Comparison of ENCODE assay signal across 9 cellular contexts in the genomic region with DNA sequence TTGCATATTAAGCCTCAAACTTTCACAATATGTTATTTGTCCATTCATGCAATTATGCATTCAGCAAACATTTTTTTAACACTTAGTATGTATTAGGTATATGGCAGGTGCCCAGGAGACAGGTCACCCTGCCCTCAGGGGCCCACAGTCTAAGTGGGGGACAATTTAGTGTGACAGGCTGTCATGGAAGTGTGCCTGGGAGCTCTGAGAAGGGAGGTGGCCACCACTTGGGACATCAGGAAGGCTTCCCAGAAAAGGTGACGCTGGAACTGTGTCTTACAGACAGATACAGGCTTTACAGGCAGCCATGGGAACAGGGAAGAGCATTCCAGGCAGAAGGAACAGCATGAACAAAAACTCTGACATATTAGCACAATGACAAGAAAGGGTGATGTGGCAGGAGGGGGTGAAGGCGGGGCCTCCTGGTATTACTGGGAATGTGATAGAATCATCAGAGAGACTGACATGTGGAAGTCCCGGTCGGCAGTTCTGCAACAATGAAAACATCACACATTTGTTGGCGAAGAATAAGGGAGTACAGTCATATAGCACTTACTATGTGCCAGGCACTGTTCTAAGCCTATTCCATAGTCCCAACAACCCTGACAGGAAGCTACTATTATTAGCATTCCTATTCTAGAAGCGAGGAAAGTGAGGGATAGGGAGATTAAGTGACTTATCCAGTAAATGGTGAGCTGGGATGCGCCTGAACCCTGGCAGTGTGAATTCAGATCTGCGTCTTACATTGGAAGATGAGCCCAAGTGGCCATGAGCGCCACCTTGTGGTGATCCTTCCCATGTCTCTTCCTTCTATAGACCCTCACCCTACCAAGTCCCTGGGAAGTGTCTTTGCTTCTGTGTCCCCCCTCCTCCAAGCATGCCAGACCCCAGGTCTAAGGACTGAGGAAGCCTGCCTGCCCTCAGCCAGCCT. TPM values are rescaled to one million over a fixed set of nuclear protein-coding genes. Genes with fewer than 3 reads are reported as not detected.
DNase-seq lines count a peak whose midpoint lies in the region; ATAC-seq and TF ChIP-seq lines count a peak whose summit lies in the region.
"Had no signal": no experiment of that assay in that cellular context is flagged by ENCODE, and none has a peak within 500 bp of the region (broad histone marks: within the 10 kb centered on the region; RNA-seq: fewer than 3 reads in every experiment).

No MANE protein-coding gene starts in this region.

- H2BK20ac ChIP-seq in H9 (ENCODE audit: low read depth, low read length, poor library complexity, severe bottlenecking) = no peak overlapping the region

- H4K91ac ChIP-seq in H9 (ENCODE audit: insufficient read length, low read depth, low read length) = no peak overlapping the region

- H3K79me1 ChIP-seq in H9 (ENCODE audit: insufficient read depth, low read depth, low read length, poor library complexity, severe bottlenecking) = no peaks in the 10 kb centered on the region

- no peak overlapping the region for H2BK120ac ChIP-seq in H9 (ENCODE audit: low read depth, low read length, poor library complexity, severe bottlenecking)

- POLR2A ChIA-PET in naive thymus-derived CD8-positive, alpha-beta T cell (lab: Charles Lee) = interaction anchor here (0.6 to 47.5 kb wide), 8 partner anchors 4 to 218 kb away, joined by 3 to 1514 read pairs (median 4); partner anchors contain the start of genes FMNL1, HEXIM1, HEXIM2 and SPATA32

- no peaks in the 10 kb centered on the region for H3K9me2 ChIP-seq in OCI-LY1 (ENCODE audit: low read depth, low read length)

- no peak overlapping the region for H3K9ac ChIP-seq in H9 (ENCODE audit: extremely low read depth, insufficient read length, low read length)
- no peak overlapping the region for H3K9ac ChIP-seq in OCI-LY1 (ENCODE audit: low read length)

- H2BK15ac ChIP-seq in H9 (ENCODE audit: low read depth, low read length) = no peak overlapping the region

- no peak overlapping the region for H3K4me3 ChIP-seq in BE2C (ENCODE audit: low read depth, low read length)
- no peak overlapping the region for H3K4me3 ChIP-seq in OCI-LY1 (ENCODE audit: low read depth, low read length, poor library complexity, severe bottlenecking)
- H3K4me3 ChIP-seq in suprapubic skin = no peak overlapping the region

- no peaks in the 10 kb centered on the region; a peak in 2 of 5 replicates for H3K9me3 Mint-ChIP-seq in H9
- no peaks in the 10 kb centered on the region for H3K9me3 Mint-ChIP-seq in naive thymus-derived CD8-positive, alpha-beta T cell

- no peak overlapping the region for H3K4ac ChIP-seq in H9 (ENCODE audit: low read depth, low read length)

- H3K27ac ChIP-seq in H9 (ENCODE audit: insufficient read length, low read depth, low read length) = no peak overlapping the region
- no peak overlapping the region for H3K27ac ChIP-seq in OCI-LY1 (ENCODE audit: low read depth, low read length, poor library complexity, severe bottlenecking)
- H3K27ac ChIP-seq in suprapubic skin = no peak overlapping the region

- H3K9me3 ChIP-seq in BE2C = no peaks in the 10 kb centered on the region
- no peaks in the 10 kb centered on the region for H3K9me3 ChIP-seq in H9 (ENCODE audit: control insufficient read depth, low read depth, low read length)
- H3K9me3 ChIP-seq in OCI-LY1 (ENCODE audit: low read length) = no peaks in the 10 kb centered on the region
- no peaks in the 10 kb centered on the region for H3K9me3 ChIP-seq in suprapubic skin

- peak; percentile 25 for ATAC-seq in esophagus mucosa
- ATAC-seq in naive thymus-derived CD8-positive, alpha-beta T cell = peak; percentile 68
- ATAC-seq in HG03469 (IDR thresholded peaks at IDR 0.05; ENCODE audit: unreplicated experiment) = no peak

- H3K4me2 ChIP-seq in H9 (ENCODE audit: insufficient read depth, insufficient read length, low read length) = no peak overlapping the region
- no peak overlapping the region for H3K4me2 ChIP-seq in OCI-LY1 (ENCODE audit: low read length)

- H3K27me3 Mint-ChIP-seq in H9 (ENCODE audit: low read depth) = peaks cover 45% of the 10 kb centered on the region
- no peaks in the 10 kb centered on the region for H3K27me3 Mint-ChIP-seq in naive thymus-derived CD8-positive, alpha-beta T cell

- peaks cover 14% of the 10 kb centered on the region for H3K4me1 ChIP-seq in BE2C
- H3K4me1 ChIP-seq in H9 (ENCODE audit: insufficient read depth, low read length) = peaks cover 4% of the 10 kb centered on the region; the same call in 1 of the 2 replicates
- peaks cover 6% of the 10 kb centered on the region for H3K4me1 ChIP-seq in OCI-LY1 (ENCODE audit: insufficient read depth, low read length, severe bottlenecking)
- H3K4me1 ChIP-seq in suprapubic skin = peaks cover 14% of the 10 kb centered on the region

- no CpG with 5 or more reads among the region's 9 CpGs for WGBS in H9 (ENCODE audit: extremely low coverage, insufficient read length, low lambda C conversion rate)
- WGBS in suprapubic skin = 26% methylated on average over 9 of the region's 9 CpGs

- H3K27me3 ChIP-seq in BE2C (no peaks in the 10 kb centered on the region), H9 (ENCODE audit: insufficient read depth, low read length) (peaks cover 1% of the 10 kb centered on the region; the same call in 1 of the 2 replicates), OCI-LY1 (ENCODE audit: insufficient read depth, low read length) (no peaks in the 10 kb centered on the region), suprapubic skin (no peaks in the 10 kb centered on the region)

- no peak overlapping the region for H2BK12ac ChIP-seq in H9 (ENCODE audit: insufficient read length, low read depth, low read length)

- H3K27ac Mint-ChIP-seq in H9 = no peak overlapping the region; a peak in 1 of 7 replicates
- H3K27ac Mint-ChIP-seq in naive thymus-derived CD8-positive, alpha-beta T cell = peak overlapping the region; percentile 80 to 100 (median 90)

- TF ChIP-seq CTCF in BE2C (IDR thresholded peaks at IDR 0.05; ENCODE audit: low read depth, low read length) (peak; percentile 93), H9 (conservative IDR thresholded peaks at IDR 0.05) (peak; percentile 93), OCI-LY1 (IDR thresholded peaks at IDR 0.05; ENCODE audit: low read length) (peak; percentile 87), suprapubic skin (IDR thresholded peaks at IDR 0.05) (peak; percentile 63 to 83)

- TF ChIP-seq POLR2A in suprapubic skin (IDR thresholded peaks at IDR 0.05) = no peak

- H3T11ph ChIP-seq in H9 (ENCODE audit: low read length) = no peak overlapping the region

- H3K14ac ChIP-seq in H9 (ENCODE audit: insufficient read depth, low read length) = no peak overlapping the region

- no peak overlapping the region for H3K23ac ChIP-seq in H9 (ENCODE audit: insufficient read length, low read depth, low read length)

- no peak overlapping the region for H4K8ac ChIP-seq in H9 (replicated peaks; ENCODE audit: insufficient read length, low read depth, low read length)

- peak overlapping the region in 1 of 2 experiments; percentile 9; a peak in 2 of 5 replicates for H3K4me3 Mint-ChIP-seq in H9
- H3K4me3 Mint-ChIP-seq in naive thymus-derived CD8-positive, alpha-beta T cell = peak overlapping the region in 7 of 10 donors; percentile 15 to 61 (median 52)

- H2AK5ac ChIP-seq in H9 (ENCODE audit: insufficient read length, low read length) = no peak overlapping the region

- no peak overlapping the region for H3K56ac ChIP-seq in H9 (ENCODE audit: insufficient read length, low read depth, low read length)

- H3K18ac ChIP-seq in H9 (ENCODE audit: insufficient read length, low read depth, low read length) = no peak overlapping the region

- no peak overlapping the region for H4K5ac ChIP-seq in H9 (ENCODE audit: insufficient read length, low read depth, low read length)

- H3K79me2 ChIP-seq in H9 (ENCODE audit: insufficient read depth, low read length) = no peaks in the 10 kb centered on the region
- no peaks in the 10 kb centered on the region for H3K79me2 ChIP-seq in OCI-LY1 (ENCODE audit: insufficient read depth, low read length)

- DNase-seq in BE2C = peak; percentile 83
- peak; percentile 93 for DNase-seq in H9
- peak; percentile 79 for DNase-seq in activated T-cell treated with anti-CD3 and anti-CD28 coated beads for 1 hour (ENCODE audit: low read depth)
- DNase-seq in naive thymus-derived CD8-positive, alpha-beta T cell = peak; percentile 60 to 87 (median 76)
- peak; percentile 90 to 92 for DNase-seq in suprapubic skin (ENCODE audit: low spot score in 2 of 2)

- no peaks in the 10 kb centered on the region for H3K23me2 ChIP-seq in H9 (ENCODE audit: insufficient read length, low read depth, low read length, poor library complexity, severe bottlenecking)

- TF ChIP-seq EP300 in suprapubic skin (IDR thresholded peaks at IDR 0.05) = no peak

- H3K4me1 Mint-ChIP-seq in H9 = peaks cover 10 to 27% of the 10 kb centered on the region in 2 experiments
- peaks cover 46 to 81% (median 69%) of the 10 kb centered on the region in 4 donors for H3K4me1 Mint-ChIP-seq in naive thymus-derived CD8-positive, alpha-beta T cell

- H2AFZ ChIP-seq in H9 (ENCODE audit: low read length) (no peak overlapping the region), OCI-LY1 (ENCODE audit: low read length) (no peak overlapping the region)

- H3F3A ChIP-seq in OCI-LY1 (ENCODE audit: insufficient read depth, low read length) = no peaks in the 10 kb centered on the region

- H2BK5ac ChIP-seq in H9 (ENCODE audit: insufficient read length, low read length) = no peak overlapping the region

- H4K20me1 ChIP-seq in H9 (ENCODE audit: control insufficient read depth, insufficient read depth, insufficient read length) (no peaks in the 10 kb centered on the region), OCI-LY1 (ENCODE audit: insufficient read depth, low read length) (no peaks in the 10 kb centered on the region)

- peaks cover 0 to 4% (median 0%) of the 10 kb centered on the region in 3 experiments; a peak in 2 of 7 replicates for H3K36me3 Mint-ChIP-seq in H9 (ENCODE audit: insufficient read depth in 1 of 3, low read depth in 3 of 3)
- H3K36me3 Mint-ChIP-seq in naive thymus-derived CD8-positive, alpha-beta T cell = peaks cover 5 to 69% (median 21%) of the 10 kb centered on the region in 3 donors

- no peaks in the 10 kb centered on the region for H3K36me3 ChIP-seq in BE2C
- H3K36me3 ChIP-seq in OCI-LY1 (ENCODE audit: insufficient read depth, low read length) = peaks cover 4% of the 10 kb centered on the region; the same call in 1 of the 2 replicates
- H3K36me3 ChIP-seq in suprapubic skin = peaks cover 6% of the 10 kb centered on the region

RNA-seq across cellular contexts. Expression of gene FMNL1, which starts 13.7 kb away (rescaled TPM):
- 64.8 TPM for polyA plus RNA-seq in BE2C (2012; ENCODE audit: insufficient read depth, insufficient read length, low read depth)
- 6.3 and 6.9 TPM in 2 replicates for total RNA-seq in H9 (2021)
- 2.6 TPM for total RNA-seq in esophagus mucosa
- 100 to 1,000 TPM; 383 to 394 TPM for total RNA-seq in naive thymus-derived CD8-positive, alpha-beta T cell
- 10 to 100 TPM; 18.0 to 35.5 (median 21.5) TPM for polyA plus RNA-seq in naive thymus-derived CD8-positive, alpha-beta T cell
- total RNA-seq in suprapubic skin = 10 to 100 TPM in 1 of 4 donors, 1 to 10 TPM in 3; 5.9 to 14.6 (median 8.0) TPM

RNA-seq across cellular contexts. Expression of gene SPATA32, which starts 26.6 kb away (rescaled TPM):
- polyA plus RNA-seq in BE2C (2012; ENCODE audit: insufficient read depth, insufficient read length, low read depth) = not detected
- 0.42 and 0.81 TPM in 2 replicates for total RNA-seq in H9 (2021)
- 0.24 TPM for total RNA-seq in esophagus mucosa
- total RNA-seq in naive thymus-derived CD8-positive, alpha-beta T cell = under 1 TPM; 0.47 to 0.75 TPM
- polyA plus RNA-seq in naive thymus-derived CD8-positive, alpha-beta T cell = under 1 TPM; 0.30 to 0.81 (median 0.44) TPM
- total RNA-seq in suprapubic skin = not detected
- total RNA-seq: urinary bladder had no signal
- polyA plus RNA-seq: urinary bladder had no signal

Comparison
In these comparisons a context has a peak if more than half of its experiments do, and no peak if none do; other contexts are left out.
1. H3K27ac Mint-ChIP-seq: peak in naive thymus-derived CD8-positive, alpha-beta T cell (10 of 10); none in H9 (0 of 3).
2. RNA of gene FMNL1, which starts 13.7 kb away (total RNA-seq): 383 to 394 TPM in naive thymus-derived CD8-positive, alpha-beta T cell; 5.9 to 14.6 TPM in suprapubic skin, 6.3 to 6.9 TPM in H9 and 2.6 TPM in esophagus mucosa (single experiment); every median in the first group is over 10 times any median in the second.
3. Peak in every context shown above with its lines, with median percentiles within 50 percentile points of each other: DNase-seq and CTCF ChIP-seq.